Comparison of ENCODE assay signal across 17 cellular contexts in genomic region chr12:52581481-52581880, GRCh38. TPM values are rescaled to one million over a fixed set of nuclear protein-coding genes. Genes with fewer than 3 reads are reported as not detected.
DNase-seq lines count a peak whose midpoint lies in the region; ATAC-seq and TF ChIP-seq lines count a peak whose summit lies in the region.
"Had no signal": no experiment of that assay in that cellular context is flagged by ENCODE, and none has a peak within 500 bp of the region (broad histone marks: within the 10 kb centered on the region; RNA-seq: fewer than 3 reads in every experiment).

No MANE protein-coding gene starts in this region.

- no peak for TF ChIP-seq POLR2A in gastroesophageal sphincter (IDR thresholded peaks at IDR 0.05)

- intact Hi-C loops in posterior cingulate gyrus (cut with DNase I): no loop called here

- H3K27ac ChIP-seq in RWPE2 (ENCODE audit: poor library complexity, severe bottlenecking): peak overlapping the region; percentile 83
- H3K27ac ChIP-seq in foreskin keratinocyte: peak overlapping the region; percentile 92
- H3K27ac ChIP-seq in gastroesophageal sphincter: no peak overlapping the region
- H3K27ac ChIP-seq: lower lobe of right lung, stomach had no signal

- H3K4me3 Mint-ChIP-seq in activated T-helper 17 cell treated with anti-CD3 and anti-CD28 coated beads, Interleukin-2, amount 50 U/mL, for 72 hours: no peak overlapping the region

- H3K4me1 ChIP-seq in RWPE2 (ENCODE audit: insufficient read depth, poor library complexity, severe bottlenecking): peaks cover 40% of the 10 kb centered on the region
- peaks cover 43% of the 10 kb centered on the region for H3K4me1 ChIP-seq in foreskin keratinocyte
- no peaks in the 10 kb centered on the region for H3K4me1 ChIP-seq in gastroesophageal sphincter
- H3K4me1 ChIP-seq: lower lobe of right lung, stomach had no signal

- H3K27me3 ChIP-seq in RWPE2 (ENCODE audit: insufficient read depth, poor library complexity, severe bottlenecking): no peaks in the 10 kb centered on the region
- H3K27me3 ChIP-seq in foreskin keratinocyte: no peaks in the 10 kb centered on the region
- H3K27me3 ChIP-seq in gastroesophageal sphincter: no peaks in the 10 kb centered on the region
- H3K27me3 ChIP-seq: stomach had no signal

- no peaks in the 10 kb centered on the region for H3K36me3 ChIP-seq in RWPE2 (ENCODE audit: low read depth)
- no peaks in the 10 kb centered on the region for H3K36me3 ChIP-seq in gastroesophageal sphincter
- H3K36me3 ChIP-seq: lower lobe of right lung, stomach had no signal

- H3K9me3 Mint-ChIP-seq in activated T-helper 17 cell treated with anti-CD3 and anti-CD28 coated beads, Interleukin-2, amount 50 U/mL, for 72 hours: no peaks in the 10 kb centered on the region

- H3K27me3 Mint-ChIP-seq in activated T-helper 17 cell treated with anti-CD3 and anti-CD28 coated beads, Interleukin-2, amount 50 U/mL, for 72 hours: peaks cover 5% of the 10 kb centered on the region

- ATAC-seq in RWPE2 (ENCODE audit: low read depth): peak; percentile 64
- ATAC-seq in foreskin keratinocyte: peak; percentile 71
- no peak for ATAC-seq in gastroesophageal sphincter
- ATAC-seq in left lobe of liver: no peak
- no peak for ATAC-seq in activated T-helper 17 cell treated with anti-CD3 and anti-CD28 coated beads, Interleukin-2, amount 50 U/mL, for 72 hours (replicated peaks)
- ATAC-seq: lower lobe of right lung had no signal

- H3K36me3 Mint-ChIP-seq in activated T-helper 17 cell treated with anti-CD3 and anti-CD28 coated beads, Interleukin-2, amount 50 U/mL, for 72 hours (ENCODE audit: low read depth): no peaks in the 10 kb centered on the region

- no peaks in the 10 kb centered on the region for H3K9me3 ChIP-seq in RWPE2 (ENCODE audit: severe bottlenecking)
- H3K9me3 ChIP-seq in gastroesophageal sphincter: no peaks in the 10 kb centered on the region
- H3K9me3 ChIP-seq: lower lobe of right lung, stomach had no signal

- H3K27ac Mint-ChIP-seq in activated T-helper 17 cell treated with anti-CD3 and anti-CD28 coated beads, Interleukin-2, amount 50 U/mL, for 72 hours: no peak overlapping the region

- DNase-seq in A172 (ENCODE audit: low spot score) (peak; percentile 16), HCEC 1CT (peak; percentile 20), RWPE2 (ENCODE audit: low spot score) (peak; percentile 71), foreskin keratinocyte (peak; percentile 83 to 89), posterior cingulate gyrus (no peak), left lobe of liver (ENCODE audit: low spot score) (no peak)
- DNase-seq: AML-193; caudate nucleus; foreskin melanocyte; GDM1; lower lobe of right lung; SHP77; stimulated activated CD4-positive, alpha-beta T cell treated with anti-CD3 and anti-CD28 coated beads, Interleukin-4, amount 100 ng/mL, for 24 hours; stomach had no signal

- H3K4me1 Mint-ChIP-seq in activated T-helper 17 cell treated with anti-CD3 and anti-CD28 coated beads, Interleukin-2, amount 50 U/mL, for 72 hours: peaks cover 10% of the 10 kb centered on the region

- no peak for TF ChIP-seq EP300 in gastroesophageal sphincter (IDR thresholded peaks at IDR 0.05)

- 40 to 41% methylated on average over 3 to 6 of the region's 6 CpGs for WGBS in gastroesophageal sphincter (ENCODE audit: low coverage in 1 of 2), 2 donors

- no peak for TF ChIP-seq CTCF in RWPE2 (IDR thresholded peaks at IDR 0.05; ENCODE audit: poor library complexity, severe bottlenecking)
- no peak for TF ChIP-seq CTCF in foreskin keratinocyte (conservative IDR thresholded peaks at IDR 0.05)
- no peak for TF ChIP-seq CTCF in gastroesophageal sphincter (IDR thresholded peaks at IDR 0.05)

- no peak overlapping the region for H3K4me3 ChIP-seq in RWPE2 (ENCODE audit: severe bottlenecking)
- no peak overlapping the region for H3K4me3 ChIP-seq in gastroesophageal sphincter
- H3K4me3 ChIP-seq: lower lobe of right lung, stomach had no signal

RNA-seq across cellular contexts. Expression of gene KRT74, which starts 7.8 kb away (rescaled TPM):
- 0.43 TPM in 1 of 2 replicates, not detected in the other for total RNA-seq in A172 (2014; rRNA removed; shearing (Covaris generic))
- total RNA-seq in foreskin keratinocyte (not detected in 2 replicates), gastroesophageal sphincter (not detected), left lobe of liver (not detected)
- 0.07 TPM in 2 replicates for polyA plus RNA-seq in foreskin keratinocyte
- not detected for total RNA-seq in activated T-helper 17 cell treated with anti-CD3 and anti-CD28 coated beads, Interleukin-2, amount 50 U/mL, for 72 hours
- total RNA-seq: lower lobe of right lung, osteoblast, stomach had no signal

RNA-seq across cellular contexts. Expression of gene KRT72, which starts 19.8 kb away (rescaled TPM):
- not detected in 2 replicates for total RNA-seq in A172 (2014; rRNA removed; shearing (Covaris generic))
- total RNA-seq in foreskin keratinocyte: not detected in 2 replicates
- polyA plus RNA-seq in foreskin keratinocyte: not detected in 2 replicates
- not detected for total RNA-seq in gastroesophageal sphincter
- total RNA-seq in left lobe of liver: not detected
- not detected for total RNA-seq in activated T-helper 17 cell treated with anti-CD3 and anti-CD28 coated beads, Interleukin-2, amount 50 U/mL, for 72 hours
- total RNA-seq: lower lobe of right lung, osteoblast, stomach had no signal
- polyA plus RNA-seq: stomach had no signal

RNA-seq across cellular contexts. Expression of gene KRT71, which starts 28.5 kb away (rescaled TPM):
- not detected in 2 replicates for total RNA-seq in A172 (2014; rRNA removed; shearing (Covaris generic))
- total RNA-seq in foreskin keratinocyte: not detected in 2 replicates
- not detected in 2 replicates for polyA plus RNA-seq in foreskin keratinocyte
- not detected for total RNA-seq in gastroesophageal sphincter
- total RNA-seq in left lobe of liver: not detected
- not detected for total RNA-seq in activated T-helper 17 cell treated with anti-CD3 and anti-CD28 coated beads, Interleukin-2, amount 50 U/mL, for 72 hours
- total RNA-seq: lower lobe of right lung, osteoblast, stomach had no signal
- polyA plus RNA-seq: stomach had no signal

RNA-seq across cellular contexts. Expression of gene KRT73, which starts 36.9 kb away (rescaled TPM):
- total RNA-seq in A172 (2014; rRNA removed; shearing (Covaris generic)): not detected in 2 replicates
- total RNA-seq in foreskin keratinocyte (not detected in 2 replicates), gastroesophageal sphincter (not detected), left lobe of liver (not detected)
- polyA plus RNA-seq in foreskin keratinocyte: not detected in 2 replicates
- not detected for total RNA-seq in activated T-helper 17 cell treated with anti-CD3 and anti-CD28 coated beads, Interleukin-2, amount 50 U/mL, for 72 hours
- total RNA-seq: lower lobe of right lung, osteoblast, stomach had no signal
- polyA plus RNA-seq: stomach had no signal

Comparison
In these comparisons a context has a peak if more than half of its experiments do, and no peak if none do; other contexts are left out.
1. DNase-seq: peak in A172 (single experiment), HCEC 1CT (single experiment), RWPE2 (single experiment) and foreskin keratinocyte (2 of 2); none in posterior cingulate gyrus (0 of 10) and left lobe of liver (single experiment).
2. ATAC-seq: peak in RWPE2 (single experiment) and foreskin keratinocyte (single experiment); none in gastroesophageal sphincter (single experiment), left lobe of liver (single experiment) and activated T-helper 17 cell treated with anti-CD3 and anti-CD28 coated beads, Interleukin-2, amount 50 U/mL, for 72 hours (single experiment).
3. H3K27ac ChIP-seq: peak in RWPE2 (single experiment) and foreskin keratinocyte (single experiment); none in gastroesophageal sphincter (0 of 4).